ENCODE assay signal across 9 cellular contexts in genomic region chr19:1057185-1057857, GRCh38. TPM values are rescaled to one million over a fixed set of nuclear protein-coding genes. Genes with fewer than 3 reads are reported as not detected.
DNase-seq lines count a peak whose midpoint lies in the region; ATAC-seq and TF ChIP-seq lines count a peak whose summit lies in the region.
"Had no signal": no experiment of that assay in that cellular context is flagged by ENCODE, and none has a peak within 500 bp of the region (broad histone marks: within the 10 kb centered on the region; RNA-seq: fewer than 3 reads in every experiment).

No MANE protein-coding gene starts in this region.

- TF ChIP-seq CTCF in CD8-positive, alpha-beta T cell (IDR thresholded peaks at IDR 0.05) = no peak

- peak overlapping the region; percentile 71 for H3K27ac Mint-ChIP-seq in CD8-positive, alpha-beta T cell
- peak overlapping the region in 4 of 6 donors; percentile 41 to 78 (median 67) for H3K27ac Mint-ChIP-seq in immature natural killer cell
- H3K27ac Mint-ChIP-seq: brain had no signal

- H3K9me3 Mint-ChIP-seq in CD8-positive, alpha-beta T cell = peaks cover 3% of the 10 kb centered on the region
- H3K9me3 Mint-ChIP-seq in immature natural killer cell = peaks cover 0 to 6% (median 3%) of the 10 kb centered on the region in 6 donors

- peaks cover 24% of the 10 kb centered on the region for H3K4me1 Mint-ChIP-seq in CD8-positive, alpha-beta T cell (ENCODE audit: low read depth)
- peaks cover 14% of the 10 kb centered on the region in 2 donors for H3K4me1 Mint-ChIP-seq in immature natural killer cell
- H3K4me1 Mint-ChIP-seq: brain had no signal

- DNase-seq in CD8-positive, alpha-beta T cell = peak in 1 of 7 experiments; percentile 53
- DNase-seq in HS-27A (ENCODE audit: low read depth) (peak; percentile 47), immature natural killer cell (peak in 2 of 3 donors; percentile 47 to 58), epidermal melanocyte (ENCODE audit: insufficient read length, low spot score) (no peak), NCI-H2107 (lab: John Stamatoyannopoulos, UW) (no peak)
- peak; percentile 42 for DNase-seq in activated CD4-positive, alpha-beta T cell treated with anti-CD3 and anti-CD28 coated beads for 48 hours

- H3K9me3 ChIP-seq in CD8-positive, alpha-beta T cell (ENCODE audit: low read length) = peaks cover 11% of the 10 kb centered on the region

- CTCF ChIA-PET in CD8-positive, alpha-beta T cell (lab: Charles Lee) = interaction anchor here (0.6 to 4.2 kb wide), 13 partner anchors 7 to 187 kb away, joined by 3 to 50 read pairs (median 5); partner anchors contain the start of genes ABCA7 and ARHGAP45

- POLR2A ChIA-PET in CD8-positive, alpha-beta T cell (lab: Charles Lee) = interaction anchor here (0.7 to 2.5 kb wide), 8 partner anchors 9 to 137 kb away, joined by 3 to 25 read pairs (median 7); partner anchors contain the start of genes ARHGAP45 and GPX4

- H3K36me3 Mint-ChIP-seq in CD8-positive, alpha-beta T cell = peaks cover 69% of the 10 kb centered on the region
- H3K36me3 Mint-ChIP-seq in immature natural killer cell = peaks cover 9 to 18% (median 10%) of the 10 kb centered on the region in 3 donors

- no peaks in the 10 kb centered on the region for H3K27me3 ChIP-seq in CD8-positive, alpha-beta T cell (ENCODE audit: insufficient read depth, low read length)

- H3K4me3 Mint-ChIP-seq in CD8-positive, alpha-beta T cell = no peak overlapping the region
- H3K4me3 Mint-ChIP-seq in immature natural killer cell = no peak overlapping the region
- H3K4me3 Mint-ChIP-seq: brain had no signal

- H3K36me3 ChIP-seq in CD8-positive, alpha-beta T cell (ENCODE audit: insufficient read depth, low read length) = peaks cover 27% of the 10 kb centered on the region

- no peak overlapping the region for H3K27ac ChIP-seq in CD8-positive, alpha-beta T cell (ENCODE audit: low read depth, low read length)

- no peaks in the 10 kb centered on the region for H3K27me3 Mint-ChIP-seq in CD8-positive, alpha-beta T cell (ENCODE audit: low read depth)
- peaks cover 0 to 2% (median 1%) of the 10 kb centered on the region in 3 donors for H3K27me3 Mint-ChIP-seq in immature natural killer cell (ENCODE audit: low read depth in 3 of 3)

- peak; percentile 61 for ATAC-seq in CD8-positive, alpha-beta T cell
- no peak for ATAC-seq in GM18498 (IDR thresholded peaks at IDR 0.05; ENCODE audit: unreplicated experiment)
- no peak for ATAC-seq in GM21529 (IDR thresholded peaks at IDR 0.05; ENCODE audit: unreplicated experiment)

- peaks cover 23% of the 10 kb centered on the region for H3K4me1 ChIP-seq in CD8-positive, alpha-beta T cell (ENCODE audit: insufficient read depth, low read length)

- H3K4me3 ChIP-seq in CD8-positive, alpha-beta T cell (ENCODE audit: low read depth, low read length) = no peak overlapping the region

- intact Hi-C loops in CD8-positive, alpha-beta T cell (cut with DNase I, micrococcal nuclease) = loop anchor here in 1 of 2 experiments (1.0 kb wide), 1 partner anchor 33 kb away; no protein-coding TSS in a partner anchor

RNA-seq across cellular contexts. Expression of gene ARHGAP45, which starts 9.6 kb away (rescaled TPM):
- total RNA-seq in CD8-positive, alpha-beta T cell = 100 to 1,000 TPM; 901 to 938 TPM
- 100 to 1,000 TPM; 164 to 417 (median 169) TPM for polyA plus RNA-seq in immature natural killer cell

RNA-seq across cellular contexts. Expression of gene ABCA7, which starts 17.4 kb away (rescaled TPM):
- total RNA-seq in CD8-positive, alpha-beta T cell = 10 to 100 TPM; 93.3 to 98.0 TPM
- polyA plus RNA-seq in immature natural killer cell = 10 to 100 TPM in 1 of 3 donors, 1 to 10 TPM in 2; 4.5 to 13.3 (median 5.2) TPM

RNA-seq across cellular contexts. Expression of gene CNN2, which starts 30.9 kb away (rescaled TPM):
- total RNA-seq in CD8-positive, alpha-beta T cell = 100 to 1,000 TPM; 382 to 392 TPM
- polyA plus RNA-seq in immature natural killer cell = 100 to 1,000 TPM; 227 to 382 (median 255) TPM

RNA-seq across cellular contexts. Expression of gene RNU6-2, which starts 36.0 kb away (rescaled TPM):
- not detected for total RNA-seq in CD8-positive, alpha-beta T cell
- polyA plus RNA-seq in immature natural killer cell = not detected

RNA-seq across cellular contexts. Expression of gene TMEM259, which starts 36.4 kb away (rescaled TPM):
- 100 to 1,000 TPM; 408 to 443 TPM for total RNA-seq in CD8-positive, alpha-beta T cell
- polyA plus RNA-seq in immature natural killer cell = 100 to 1,000 TPM in 1 of 3 donors, 10 to 100 TPM in 2; 45.6 to 102 (median 61.1) TPM

Comparison
In these comparisons a context has a peak if more than half of its experiments do, and no peak if none do; other contexts are left out.
1. DNase-seq: peak in HS-27A (single experiment), activated CD4-positive, alpha-beta T cell treated with anti-CD3 and anti-CD28 coated beads for 48 hours (single experiment) and immature natural killer cell (2 of 3); none in epidermal melanocyte (single experiment) and NCI-H2107 (single experiment).